1 cellular context compared by ENCODE assay signal in the genomic region with DNA sequence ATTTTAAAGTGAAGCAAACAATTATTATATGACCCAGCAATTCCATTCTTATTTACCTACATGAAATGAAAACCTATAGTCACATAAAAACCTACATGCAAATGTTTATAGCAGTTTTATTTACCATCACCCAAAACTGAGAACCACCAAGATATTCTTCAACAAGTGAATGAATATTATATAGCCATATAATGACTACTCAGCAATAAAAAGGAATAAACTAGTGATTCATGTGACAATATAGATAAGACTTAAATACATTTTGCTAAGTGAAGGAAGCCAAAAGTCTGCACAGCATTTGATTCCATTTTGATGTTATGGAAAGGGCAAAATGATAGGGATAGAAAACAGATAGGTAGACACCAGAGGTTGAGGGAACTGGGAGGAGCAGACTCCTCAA.
TF ChIP-seq lines count a peak whose summit lies in the region.

No MANE protein-coding gene starts in this region.

TF ChIP-seq in GM23338, 12 proteins besides CTCF, POLR2A, EP300 and RAD21 (continued from another document):
- TF ChIP-seq, protein P1, sequence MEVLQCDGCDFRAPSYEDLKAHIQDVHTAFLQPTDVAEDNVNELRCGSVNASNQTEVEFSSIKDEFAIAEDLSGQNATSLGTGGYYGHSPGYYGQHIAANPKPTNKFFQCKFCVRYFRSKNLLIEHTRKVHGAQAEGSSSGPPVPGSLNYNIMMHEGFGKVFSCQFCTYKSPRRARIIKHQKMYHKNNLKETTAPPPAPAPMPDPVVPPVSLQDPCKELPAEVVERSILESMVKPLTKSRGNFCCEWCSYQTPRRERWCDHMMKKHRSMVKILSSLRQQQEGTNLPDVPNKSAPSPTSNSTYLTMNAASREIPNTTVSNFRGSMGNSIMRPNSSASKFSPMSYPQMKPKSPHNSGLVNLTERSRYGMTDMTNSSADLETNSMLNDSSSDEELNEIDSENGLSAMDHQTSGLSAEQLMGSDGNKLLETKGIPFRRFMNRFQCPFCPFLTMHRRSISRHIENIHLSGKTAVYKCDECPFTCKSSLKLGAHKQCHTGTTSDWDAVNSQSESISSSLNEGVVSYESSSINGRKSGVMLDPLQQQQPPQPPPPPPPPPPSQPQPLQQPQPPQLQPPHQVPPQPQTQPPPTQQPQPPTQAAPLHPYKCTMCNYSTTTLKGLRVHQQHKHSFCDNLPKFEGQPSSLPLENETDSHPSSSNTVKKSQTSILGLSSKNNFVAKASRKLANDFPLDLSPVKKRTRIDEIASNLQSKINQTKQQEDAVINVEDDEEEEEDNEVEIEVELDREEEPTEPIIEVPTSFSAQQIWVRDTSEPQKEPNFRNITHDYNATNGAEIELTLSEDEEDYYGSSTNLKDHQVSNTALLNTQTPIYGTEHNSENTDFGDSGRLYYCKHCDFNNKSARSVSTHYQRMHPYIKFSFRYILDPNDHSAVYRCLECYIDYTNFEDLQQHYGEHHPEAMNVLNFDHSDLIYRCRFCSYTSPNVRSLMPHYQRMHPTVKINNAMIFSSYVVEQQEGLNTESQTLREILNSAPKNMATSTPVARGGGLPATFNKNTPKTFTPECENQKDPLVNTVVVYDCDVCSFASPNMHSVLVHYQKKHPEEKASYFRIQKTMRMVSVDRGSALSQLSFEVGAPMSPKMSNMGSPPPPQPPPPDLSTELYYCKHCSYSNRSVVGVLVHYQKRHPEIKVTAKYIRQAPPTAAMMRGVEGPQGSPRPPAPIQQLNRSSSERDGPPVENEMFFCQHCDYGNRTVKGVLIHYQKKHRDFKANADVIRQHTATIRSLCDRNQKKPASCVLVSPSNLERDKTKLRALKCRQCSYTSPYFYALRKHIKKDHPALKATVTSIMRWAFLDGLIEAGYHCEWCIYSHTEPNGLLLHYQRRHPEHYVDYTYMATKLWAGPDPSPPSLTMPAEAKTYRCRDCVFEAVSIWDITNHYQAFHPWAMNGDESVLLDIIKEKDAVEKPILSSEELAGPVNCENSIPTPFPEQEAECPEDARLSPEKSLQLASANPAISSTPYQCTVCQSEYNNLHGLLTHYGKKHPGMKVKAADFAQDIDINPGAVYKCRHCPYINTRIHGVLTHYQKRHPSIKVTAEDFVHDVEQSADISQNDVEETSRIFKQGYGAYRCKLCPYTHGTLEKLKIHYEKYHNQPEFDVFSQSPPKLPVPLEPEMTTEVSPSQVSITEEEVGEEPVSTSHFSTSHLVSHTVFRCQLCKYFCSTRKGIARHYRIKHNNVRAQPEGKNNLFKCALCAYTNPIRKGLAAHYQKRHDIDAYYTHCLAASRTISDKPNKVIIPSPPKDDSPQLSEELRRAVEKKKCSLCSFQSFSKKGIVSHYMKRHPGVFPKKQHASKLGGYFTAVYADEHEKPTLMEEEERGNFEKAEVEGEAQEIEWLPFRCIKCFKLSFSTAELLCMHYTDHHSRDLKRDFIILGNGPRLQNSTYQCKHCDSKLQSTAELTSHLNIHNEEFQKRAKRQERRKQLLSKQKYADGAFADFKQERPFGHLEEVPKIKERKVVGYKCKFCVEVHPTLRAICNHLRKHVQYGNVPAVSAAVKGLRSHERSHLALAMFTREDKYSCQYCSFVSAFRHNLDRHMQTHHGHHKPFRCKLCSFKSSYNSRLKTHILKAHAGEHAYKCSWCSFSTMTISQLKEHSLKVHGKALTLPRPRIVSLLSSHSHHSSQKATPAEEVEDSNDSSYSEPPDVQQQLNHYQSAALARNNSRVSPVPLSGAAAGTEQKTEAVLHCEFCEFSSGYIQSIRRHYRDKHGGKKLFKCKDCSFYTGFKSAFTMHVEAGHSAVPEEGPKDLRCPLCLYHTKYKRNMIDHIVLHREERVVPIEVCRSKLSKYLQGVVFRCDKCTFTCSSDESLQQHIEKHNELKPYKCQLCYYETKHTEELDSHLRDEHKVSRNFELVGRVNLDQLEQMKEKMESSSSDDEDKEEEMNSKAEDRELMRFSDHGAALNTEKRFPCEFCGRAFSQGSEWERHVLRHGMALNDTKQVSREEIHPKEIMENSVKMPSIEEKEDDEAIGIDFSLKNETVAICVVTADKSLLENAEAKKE (CRISPR knock-in tag; IDR thresholded peaks at IDR 0.05): no peak
- TF ChIP-seq ZNF114 (CRISPR knock-in tag; IDR thresholded peaks at IDR 0.05): no peak
- TF ChIP-seq CREB1 (CRISPR knock-in tag; IDR thresholded peaks at IDR 0.05; ENCODE audit: low read depth): no peak
TF ChIP-seq in GM23338: peak in this region for 0.
